ENCODE assay signal across 9 cellular contexts in the genomic region with DNA sequence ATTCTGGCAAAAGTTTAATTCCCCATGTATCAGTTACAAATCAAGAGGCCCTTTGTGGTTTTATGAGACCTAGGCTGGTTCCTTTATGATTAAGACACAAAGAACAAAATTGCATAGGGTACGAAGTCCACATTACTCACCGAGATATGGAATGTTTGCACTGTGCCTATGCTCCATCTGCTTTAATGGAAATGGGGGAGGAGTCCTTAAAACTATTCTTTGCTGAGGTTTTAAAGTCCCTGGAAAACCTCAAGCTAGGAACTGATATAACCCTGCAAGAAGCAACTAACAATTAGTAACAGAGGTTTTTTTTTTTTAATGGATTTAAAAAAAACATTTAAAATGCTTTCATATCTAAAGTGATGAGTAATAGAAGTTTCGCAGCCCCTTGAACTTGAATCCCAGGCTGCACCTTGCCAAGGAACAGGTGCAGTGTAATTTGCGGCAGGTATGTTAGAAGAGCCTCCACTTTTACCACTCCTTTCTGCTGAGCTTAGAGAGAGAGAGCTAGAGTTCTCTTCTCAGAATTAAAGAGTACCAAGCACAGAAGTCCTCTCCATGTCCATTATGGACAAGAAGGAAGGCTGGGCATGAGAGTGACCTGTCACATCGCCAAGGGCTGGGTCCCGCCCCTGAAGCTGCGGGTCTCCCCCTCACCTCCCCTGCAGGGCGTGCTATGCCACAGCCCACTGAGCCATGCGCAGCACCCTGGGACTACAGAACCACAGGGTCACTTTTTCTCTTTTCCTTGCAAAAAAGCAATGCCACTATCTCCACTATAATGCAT. TPM values are rescaled to one million over a fixed set of nuclear protein-coding genes. Genes with fewer than 3 reads are reported as not detected.
DNase-seq lines count a peak whose midpoint lies in the region; ATAC-seq and TF ChIP-seq lines count a peak whose summit lies in the region.
"Had no signal": no experiment of that assay in that cellular context is flagged by ENCODE, and none has a peak within 500 bp of the region (broad histone marks: within the 10 kb centered on the region; RNA-seq: fewer than 3 reads in every experiment).

No MANE protein-coding gene starts in this region.

- peak overlapping the region; percentile 89 for H3K4me3 Mint-ChIP-seq in activated T-helper 17 cell treated with anti-CD3 and anti-CD28 coated beads, Interleukin-2, amount 50 U/mL, for 72 hours

- no peaks in the 10 kb centered on the region for H3K27me3 Mint-ChIP-seq in activated T-helper 17 cell treated with anti-CD3 and anti-CD28 coated beads, Interleukin-2, amount 50 U/mL, for 72 hours

- H3K27me3 ChIP-seq in liver (ENCODE audit: control insufficient read depth in 4 of 4, insufficient read depth in 4 of 4, low read length in 3 of 4): no peaks in the 10 kb centered on the region

- 58% methylated on average over 9 of the region's 9 CpGs for WGBS in liver

- H3K27ac ChIP-seq in liver (ENCODE audit: low read depth in 1 of 2, low read length in 2 of 2): no peak overlapping the region

- H3K4me1 Mint-ChIP-seq in activated T-helper 17 cell treated with anti-CD3 and anti-CD28 coated beads, Interleukin-2, amount 50 U/mL, for 72 hours: peaks cover 40% of the 10 kb centered on the region

- H3K9me3 ChIP-seq in liver (ENCODE audit: control insufficient read depth in 4 of 4, low read length in 3 of 4): no peaks in the 10 kb centered on the region

- ATAC-seq in activated T-helper 17 cell treated with anti-CD3 and anti-CD28 coated beads, Interleukin-2, amount 50 U/mL, for 72 hours (replicated peaks): no peak
- no peak for ATAC-seq in GM21576 (IDR thresholded peaks at IDR 0.05; ENCODE audit: unreplicated experiment)
- ATAC-seq: Right ventricle myocardium inferior had no signal

- no peaks in the 10 kb centered on the region for H3K9me3 Mint-ChIP-seq in activated T-helper 17 cell treated with anti-CD3 and anti-CD28 coated beads, Interleukin-2, amount 50 U/mL, for 72 hours

- no peak for TF ChIP-seq RAD21 in liver (IDR thresholded peaks at IDR 0.05)

- no peak overlapping the region for H3K4me3 ChIP-seq in liver (ENCODE audit: low read depth in 1 of 3, low read length in 3 of 3)

- no peak for TF ChIP-seq CTCF in liver (IDR thresholded peaks at IDR 0.05; ENCODE audit: low read depth, low read length, missing input control)

- in situ Hi-C loops in ACHN (cut with HindIII; ENCODE audit: low pct_ligation_motif_present, low pct_unique_long_range_greater_than_20kb, low sequenced_read_pairs): no loop called here

- H3K4me1 ChIP-seq in liver (ENCODE audit: control insufficient read depth in 4 of 4, insufficient read depth in 4 of 4, low read length in 3 of 4): peaks cover 5 to 23% (median 14%) of the 10 kb centered on the region in 4 donors

- no peak overlapping the region for H3K9ac ChIP-seq in liver (ENCODE audit: low read depth in 1 of 2, low read length in 2 of 2)

- DNase-seq in ACHN (peak; percentile 87), HPDE6-E6E7 (ENCODE audit: extremely low spot score) (peak; percentile 61), NCI-H1092 treated with DMSO at 0.1 percent for 48 hours (lab: John Stamatoyannopoulos, UW) (no peak), AG20443 (ENCODE audit: low spot score) (no peak)
- no peak for DNase-seq in activated CD4-positive, CD25-positive, alpha-beta regulatory T cell treated with anti-CD3 and anti-CD28 coated beads, Interleukin-2, amount 50 U/mL, for 72 hours

- H3K36me3 Mint-ChIP-seq in activated T-helper 17 cell treated with anti-CD3 and anti-CD28 coated beads, Interleukin-2, amount 50 U/mL, for 72 hours (ENCODE audit: low read depth): peaks cover 70% of the 10 kb centered on the region

- H3K36me3 ChIP-seq in liver (ENCODE audit: control insufficient read depth in 4 of 4, insufficient read depth in 3 of 4, low read depth in 1 of 4, low read length in 3 of 4): peaks cover 14 to 40% (median 21%) of the 10 kb centered on the region in 4 donors

- peak overlapping the region; percentile 56 for H3K27ac Mint-ChIP-seq in activated T-helper 17 cell treated with anti-CD3 and anti-CD28 coated beads, Interleukin-2, amount 50 U/mL, for 72 hours

TF ChIP-seq in liver, 16 proteins besides CTCF, POLR2A, EP300 and RAD21:
- TF ChIP-seq, protein P1, sequence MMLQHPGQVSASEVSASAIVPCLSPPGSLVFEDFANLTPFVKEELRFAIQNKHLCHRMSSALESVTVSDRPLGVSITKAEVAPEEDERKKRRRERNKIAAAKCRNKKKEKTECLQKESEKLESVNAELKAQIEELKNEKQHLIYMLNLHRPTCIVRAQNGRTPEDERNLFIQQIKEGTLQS (IDR thresholded peaks at IDR 0.05): no peak
- peak; percentile 39 to 73 for TF ChIP-seq HNF4A (conservative IDR thresholded peaks at IDR 0.05)
- TF ChIP-seq, protein P2, sequence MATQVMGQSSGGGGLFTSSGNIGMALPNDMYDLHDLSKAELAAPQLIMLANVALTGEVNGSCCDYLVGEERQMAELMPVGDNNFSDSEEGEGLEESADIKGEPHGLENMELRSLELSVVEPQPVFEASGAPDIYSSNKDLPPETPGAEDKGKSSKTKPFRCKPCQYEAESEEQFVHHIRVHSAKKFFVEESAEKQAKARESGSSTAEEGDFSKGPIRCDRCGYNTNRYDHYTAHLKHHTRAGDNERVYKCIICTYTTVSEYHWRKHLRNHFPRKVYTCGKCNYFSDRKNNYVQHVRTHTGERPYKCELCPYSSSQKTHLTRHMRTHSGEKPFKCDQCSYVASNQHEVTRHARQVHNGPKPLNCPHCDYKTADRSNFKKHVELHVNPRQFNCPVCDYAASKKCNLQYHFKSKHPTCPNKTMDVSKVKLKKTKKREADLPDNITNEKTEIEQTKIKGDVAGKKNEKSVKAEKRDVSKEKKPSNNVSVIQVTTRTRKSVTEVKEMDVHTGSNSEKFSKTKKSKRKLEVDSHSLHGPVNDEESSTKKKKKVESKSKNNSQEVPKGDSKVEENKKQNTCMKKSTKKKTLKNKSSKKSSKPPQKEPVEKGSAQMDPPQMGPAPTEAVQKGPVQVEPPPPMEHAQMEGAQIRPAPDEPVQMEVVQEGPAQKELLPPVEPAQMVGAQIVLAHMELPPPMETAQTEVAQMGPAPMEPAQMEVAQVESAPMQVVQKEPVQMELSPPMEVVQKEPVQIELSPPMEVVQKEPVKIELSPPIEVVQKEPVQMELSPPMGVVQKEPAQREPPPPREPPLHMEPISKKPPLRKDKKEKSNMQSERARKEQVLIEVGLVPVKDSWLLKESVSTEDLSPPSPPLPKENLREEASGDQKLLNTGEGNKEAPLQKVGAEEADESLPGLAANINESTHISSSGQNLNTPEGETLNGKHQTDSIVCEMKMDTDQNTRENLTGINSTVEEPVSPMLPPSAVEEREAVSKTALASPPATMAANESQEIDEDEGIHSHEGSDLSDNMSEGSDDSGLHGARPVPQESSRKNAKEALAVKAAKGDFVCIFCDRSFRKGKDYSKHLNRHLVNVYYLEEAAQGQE (IDR thresholded peaks at IDR 0.05): no peak
- TF ChIP-seq FOXA2 (IDR thresholded peaks at IDR 0.05): no peak
- no peak for TF ChIP-seq FOXA1 (IDR thresholded peaks at IDR 0.05)
- TF ChIP-seq GABPA (IDR thresholded peaks at IDR 0.05 in 1 of 2, conservative IDR thresholded peaks at IDR 0.05 in 1 of 2): no peak
- TF ChIP-seq HNF4G (IDR thresholded peaks at IDR 0.05): peak; percentile 26
- peak; percentile 18 for TF ChIP-seq SP1 (IDR thresholded peaks at IDR 0.05)
- no peak for TF ChIP-seq YY1 (IDR thresholded peaks at IDR 0.05)
- no peak for TF ChIP-seq JUND (IDR thresholded peaks at IDR 0.05)
- TF ChIP-seq NR2F2 (IDR thresholded peaks at IDR 0.05): no peak
- TF ChIP-seq TAF1 (conservative IDR thresholded peaks at IDR 0.05): no peak
- TF ChIP-seq, protein P3, sequence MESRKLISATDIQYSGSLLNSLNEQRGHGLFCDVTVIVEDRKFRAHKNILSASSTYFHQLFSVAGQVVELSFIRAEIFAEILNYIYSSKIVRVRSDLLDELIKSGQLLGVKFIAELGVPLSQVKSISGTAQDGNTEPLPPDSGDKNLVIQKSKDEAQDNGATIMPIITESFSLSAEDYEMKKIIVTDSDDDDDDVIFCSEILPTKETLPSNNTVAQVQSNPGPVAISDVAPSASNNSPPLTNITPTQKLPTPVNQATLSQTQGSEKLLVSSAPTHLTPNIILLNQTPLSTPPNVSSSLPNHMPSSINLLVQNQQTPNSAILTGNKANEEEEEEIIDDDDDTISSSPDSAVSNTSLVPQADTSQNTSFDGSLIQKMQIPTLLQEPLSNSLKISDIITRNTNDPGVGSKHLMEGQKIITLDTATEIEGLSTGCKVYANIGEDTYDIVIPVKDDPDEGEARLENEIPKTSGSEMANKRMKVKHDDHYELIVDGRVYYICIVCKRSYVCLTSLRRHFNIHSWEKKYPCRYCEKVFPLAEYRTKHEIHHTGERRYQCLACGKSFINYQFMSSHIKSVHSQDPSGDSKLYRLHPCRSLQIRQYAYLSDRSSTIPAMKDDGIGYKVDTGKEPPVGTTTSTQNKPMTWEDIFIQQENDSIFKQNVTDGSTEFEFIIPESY (IDR thresholded peaks at IDR 0.05): no peak

RNA-seq across cellular contexts. Expression of a gene that starts 2.3 kb away (rescaled TPM):
- 10 to 100 TPM; 33.4 to 67.8 TPM for total RNA-seq in activated T-helper 17 cell treated with anti-CD3 and anti-CD28 coated beads, Interleukin-2, amount 50 U/mL, for 72 hours
- total RNA-seq in liver: 10 to 100 TPM; 14.8 to 34.3 TPM
- polyA plus RNA-seq in liver: 10 to 100 TPM; 12.5 to 22.3 TPM

Comparison
In these comparisons a context has a peak if more than half of its experiments do, and no peak if none do; other contexts are left out.
1. DNase-seq: peak in ACHN (single experiment) and HPDE6-E6E7 (single experiment); none in NCI-H1092 treated with DMSO at 0.1 percent for 48 hours (single experiment), AG20443 (single experiment) and activated CD4-positive, CD25-positive, alpha-beta regulatory T cell treated with anti-CD3 and anti-CD28 coated beads, Interleukin-2, amount 50 U/mL, for 72 hours (single experiment).